In the genomic region with DNA sequence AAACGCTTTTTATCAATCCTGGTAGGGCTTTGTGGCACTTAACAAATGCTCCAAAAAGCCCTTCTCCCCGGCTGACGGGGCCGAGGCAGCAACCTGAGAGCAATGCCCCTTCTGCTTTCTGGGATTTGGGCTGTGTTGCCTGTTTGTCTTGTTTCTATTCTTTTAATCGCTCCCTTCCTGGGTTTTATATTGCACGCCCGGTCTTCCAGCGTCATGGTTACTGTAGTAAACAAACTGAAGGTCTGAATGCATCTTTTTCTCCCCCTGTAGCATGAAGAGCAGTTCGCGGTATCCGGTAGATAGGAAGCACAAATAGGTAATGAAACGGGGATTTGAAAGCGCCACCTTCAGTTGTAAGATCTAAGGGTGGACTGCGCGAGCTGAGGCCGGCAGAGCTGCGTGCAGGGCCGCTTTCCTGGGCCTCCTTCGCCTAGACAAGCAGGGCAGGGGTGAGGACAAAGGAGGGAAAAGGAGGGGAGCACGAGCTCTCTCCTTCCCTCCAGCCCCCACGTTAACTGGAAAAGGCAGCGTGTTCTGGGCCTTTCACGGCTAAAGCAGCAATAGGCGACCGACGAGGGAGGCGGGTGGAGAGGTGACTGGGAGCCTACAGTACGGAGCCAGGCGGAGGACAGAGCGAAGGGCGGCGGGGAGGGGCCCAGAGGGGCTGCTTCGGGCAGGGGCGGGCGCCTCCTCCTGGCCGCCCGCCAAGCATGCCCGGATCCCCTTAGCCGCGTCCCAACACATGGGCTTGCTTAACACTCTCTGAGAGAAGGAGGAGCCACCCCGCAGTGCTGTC, we compare ENCODE assay signal across 8 cellular contexts. TPM values are rescaled to one million over a fixed set of nuclear protein-coding genes. Genes with fewer than 3 reads are reported as not detected.
DNase-seq lines count a peak whose midpoint lies in the region; ATAC-seq and TF ChIP-seq lines count a peak whose summit lies in the region.

No MANE protein-coding gene starts in this region.

- H3K9me3 ChIP-seq in SK-N-MC (ENCODE audit: low read depth, low read length) (no peaks in the 10 kb centered on the region), duodenal mucosa (ENCODE audit: control insufficient read depth in 1 of 2, low read length in 2 of 2) (no peaks in the 10 kb centered on the region)

- no peaks in the 10 kb centered on the region for H3K36me3 ChIP-seq in SK-N-MC (ENCODE audit: insufficient read depth, low read length)
- no peaks in the 10 kb centered on the region for H3K36me3 ChIP-seq in duodenal mucosa (ENCODE audit: control insufficient read depth in 1 of 2, insufficient read depth in 2 of 2, low read length in 2 of 2)

- peak; percentile 84 for ATAC-seq in GM19397 (IDR thresholded peaks at IDR 0.05; ENCODE audit: unreplicated experiment)
- no peak for ATAC-seq in HG03457 (IDR thresholded peaks at IDR 0.05; ENCODE audit: unreplicated experiment)

- H3K27ac ChIP-seq in HL-60 (replicated peaks): no peak overlapping the region
- H3K27ac ChIP-seq in SK-N-MC: peak overlapping the region; percentile 87
- no peak overlapping the region for H3K27ac ChIP-seq in duodenal mucosa (ENCODE audit: low read depth, low read length)

- H3K9ac ChIP-seq in SK-N-MC (ENCODE audit: insufficient read length) (peak overlapping the region; percentile 62), duodenal mucosa (ENCODE audit: low read depth in 1 of 2, low read length in 2 of 2) (peak overlapping the region; percentile 7 to 44)

- WGBS in lower leg skin, 2 donors: 1 to 3% methylated on average over 35 to 41 of the region's 41 CpGs

- peaks cover 10 to 13% of the 10 kb centered on the region in 2 donors for H3K4me1 ChIP-seq in duodenal mucosa (ENCODE audit: control insufficient read depth in 1 of 2, insufficient read depth in 2 of 2, low read length in 2 of 2)

- H3K36me3 Mint-ChIP-seq in Calu3 (ENCODE audit: insufficient read depth, unreplicated experiment): peaks cover 5% of the 10 kb centered on the region

- H3K9me3 Mint-ChIP-seq in Calu3 (ENCODE audit: low read depth, unreplicated experiment): no peaks in the 10 kb centered on the region

- H3K27me3 ChIP-seq in HL-60 (ENCODE audit: insufficient read depth, poor library complexity, severe bottlenecking): no peaks in the 10 kb centered on the region
- peaks cover 0 to 2% of the 10 kb centered on the region in 2 donors for H3K27me3 ChIP-seq in duodenal mucosa (ENCODE audit: control insufficient read depth in 1 of 2, insufficient read depth in 2 of 2, low read length in 2 of 2)

- intact Hi-C loops in Calu3 (cut with micrococcal nuclease; ENCODE audit: unreplicated experiment) (no loop called here), lower leg skin (cut with DNase I; ENCODE audit: low total_unique reads) (no loop called here)

- H3K4me3 ChIP-seq in HL-60 (replicated peaks; ENCODE audit: insufficient read depth, low read length): peak overlapping the region; percentile 32
- peak overlapping the region; percentile 71 for H3K4me3 ChIP-seq in SK-N-MC
- peak overlapping the region; percentile 68 to 74 for H3K4me3 ChIP-seq in duodenal mucosa (ENCODE audit: low read depth in 1 of 2, low read length in 2 of 2)
- H3K4me3 ChIP-seq in lower leg skin (ENCODE audit: low read depth, poor library complexity, severe bottlenecking): peak overlapping the region; percentile 19

- CTCF ChIA-PET in Calu3 (lab: Charles Lee): no interaction called here

- H3K27me3 Mint-ChIP-seq in Calu3 (ENCODE audit: unreplicated experiment): no peaks in the 10 kb centered on the region

- DNase-seq in Calu3 (peak; percentile 55), HL-60 (ENCODE audit: low read depth in 1 of 2, low spot score in 1 of 2) (peak; percentile 2 to 14), SK-N-MC (ENCODE audit: low read depth, low spot score) (peak; percentile 22), lower leg skin (ENCODE audit: low spot score in 2 of 2) (peak; percentile 24 to 90)
- DNase-seq in stimulated activated CD4-positive, alpha-beta T cell treated with anti-CD3 and anti-CD28 coated beads, TNF-alpha, amount 100 ng/mL, for 24 hours (ENCODE audit: low read depth in 3 of 3): peak in 2 of 3 experiments; percentile 3 to 46

- peak overlapping the region; percentile 69 for H3K4me3 Mint-ChIP-seq in Calu3 (ENCODE audit: low read depth, unreplicated experiment)

- TF ChIP-seq POLR2A in lower leg skin (IDR thresholded peaks at IDR 0.05): no peak

- peak overlapping the region; percentile 59 for H3K27ac Mint-ChIP-seq in Calu3 (ENCODE audit: unreplicated experiment)

- TF ChIP-seq CTCF in Calu3 (IDR thresholded peaks at IDR 0.05; ENCODE audit: unreplicated experiment) (peak; percentile 39), HL-60 (IDR thresholded peaks at IDR 0.05; ENCODE audit: insufficient read depth, low read length) (no peak), lower leg skin (IDR thresholded peaks at IDR 0.05) (no peak)

- peaks cover 25% of the 10 kb centered on the region for H3K4me1 Mint-ChIP-seq in Calu3 (ENCODE audit: low read depth, unreplicated experiment)

- BruUV-seq in Calu3 (replicated peaks; lab: Mats Ljungman, UMichigan): no TSS peak

RNA-seq across cellular contexts. Expression of a gene that starts 49.3 kb away (rescaled TPM):
- total RNA-seq in Calu3 (2022) (not detected in 2 replicates), lower leg skin (1 to 10 TPM in 3 of 4 donors, under 1 TPM in 1; 0.51 to 3.5 (median 1.6) TPM)

Comparison
In these comparisons a context has a peak if more than half of its experiments do, and no peak if none do; other contexts are left out.
1. H3K4me3 ChIP-seq: peak in every context shown above with its lines; median percentile 71 in SK-N-MC; 71 in duodenal mucosa; 32 in HL-60; 19 in lower leg skin.